20 cellular contexts compared by ENCODE assay signal in genomic region chr20:58103961-58104360, GRCh38.
A peak's percentile ranks its signal among the peaks of the same experiment; 100 is the strongest.
DNase-seq lines count a peak whose midpoint lies in the region; ATAC-seq and TF ChIP-seq lines count a peak whose summit lies in the region.
"Had no signal": no experiment of that assay in that cellular context is flagged by ENCODE, and none has a peak within 500 bp of the region (broad histone marks: within the 10 kb centered on the region; RNA-seq: fewer than 3 reads in every experiment).

No MANE protein-coding gene starts in this region.

- H3K4me2 ChIP-seq in neural progenitor cell: no peak overlapping the region
- H3K4me2 ChIP-seq: A549, GM23338 had no signal

- no peaks in the 10 kb centered on the region for H3K36me3 ChIP-seq in neural progenitor cell

- H3K27ac ChIP-seq in neural progenitor cell: no peak overlapping the region
- H3K27ac ChIP-seq: 22Rv1, C4-2B had no signal

- H3K4me1 ChIP-seq in neural progenitor cell: peaks cover 9% of the 10 kb centered on the region
- H3K4me1 ChIP-seq: A549 had no signal

- DNase-seq in activated CD8-positive, alpha-beta memory T cell treated with anti-CD3 and anti-CD28 coated beads for 24 hours: peak; percentile 28
- no peak for DNase-seq in activated CD8-positive, alpha-beta memory T cell treated with anti-CD3 and anti-CD28 coated beads, Interleukin-2, amount 10 ng/mL, durations not matched to agents 7 days and 5 days
- peak; percentile 21 for DNase-seq in ecto neural progenitor cell (ENCODE audit: low spot score)
- DNase-seq in lower leg skin (ENCODE audit: low spot score in 2 of 2): peak; percentile 10 to 37
- no peak for DNase-seq in neural progenitor cell (ENCODE audit: low spot score)
- no peak for DNase-seq in CD1c-positive myeloid dendritic cell (ENCODE audit: extremely low spot score)
- DNase-seq: AML-193; CD4-positive, alpha-beta memory T cell; DMS153; DMS79; GDM1; H7; HFFc6 had no signal

- TF ChIP-seq POLR2A in lower leg skin (IDR thresholded peaks at IDR 0.05): no peak

- no peak overlapping the region for H3K9ac ChIP-seq in neural progenitor cell

- intact Hi-C loops in lower leg skin (cut with DNase I; ENCODE audit: low total_unique reads): loop anchor here (10.0 kb wide), 1 partner anchor 449 kb away; no protein-coding TSS in a partner anchor

- no peaks in the 10 kb centered on the region for H4K20me1 ChIP-seq in neural progenitor cell (ENCODE audit: low read depth)

- no peaks in the 10 kb centered on the region for H3K79me2 ChIP-seq in neural progenitor cell (ENCODE audit: low read depth)

- ATAC-seq in activated CD8-positive, alpha-beta memory T cell treated with anti-CD3 and anti-CD28 coated beads, Interleukin-2, amount 10 ng/mL, durations not matched to agents 7 days and 5 days: no peak
- no peak for ATAC-seq in HG03342 (IDR thresholded peaks at IDR 0.05; ENCODE audit: unreplicated experiment)
- ATAC-seq: A549, GM23338, HCT116 had no signal

- H3K4me3 ChIP-seq in lower leg skin (ENCODE audit: low read depth, poor library complexity, severe bottlenecking): no peak overlapping the region
- H3K4me3 ChIP-seq in neural progenitor cell: no peak overlapping the region
- H3K4me3 ChIP-seq: A549, GM23338 had no signal

- H3K36me3 Mint-ChIP-seq in activated CD8-positive, alpha-beta memory T cell treated with anti-CD3 and anti-CD28 coated beads, Interleukin-2, amount 10 ng/mL, durations not matched to agents 7 days and 5 days: no peaks in the 10 kb centered on the region
- no peaks in the 10 kb centered on the region for H3K36me3 Mint-ChIP-seq in neural progenitor cell
- H3K36me3 Mint-ChIP-seq: CD4-positive, alpha-beta memory T cell; IgD-negative memory B cell had no signal

- H3K27me3 Mint-ChIP-seq in activated CD8-positive, alpha-beta memory T cell treated with anti-CD3 and anti-CD28 coated beads, Interleukin-2, amount 10 ng/mL, durations not matched to agents 7 days and 5 days: peaks cover 7% of the 10 kb centered on the region
- peaks cover 12% of the 10 kb centered on the region for H3K27me3 Mint-ChIP-seq in neural progenitor cell (ENCODE audit: insufficient read depth, low read depth)

- CTCF ChIA-PET in activated CD8-positive, alpha-beta memory T cell treated with anti-CD3 and anti-CD28 coated beads, Interleukin-2, amount 10 ng/mL, durations not matched to agents 7 days and 5 days (lab: Charles Lee): no interaction called here

- H3K4me3 Mint-ChIP-seq in activated CD8-positive, alpha-beta memory T cell treated with anti-CD3 and anti-CD28 coated beads, Interleukin-2, amount 10 ng/mL, durations not matched to agents 7 days and 5 days: no peak overlapping the region
- H3K4me3 Mint-ChIP-seq in neural progenitor cell: no peak overlapping the region
- H3K4me3 Mint-ChIP-seq: CD4-positive, alpha-beta memory T cell; GM23338; HFFc6; IgD-negative memory B cell had no signal

- H3K9me3 ChIP-seq in neural progenitor cell (ENCODE audit: low read depth): no peaks in the 10 kb centered on the region

- no peaks in the 10 kb centered on the region for H3K9me3 Mint-ChIP-seq in activated CD8-positive, alpha-beta memory T cell treated with anti-CD3 and anti-CD28 coated beads, Interleukin-2, amount 10 ng/mL, durations not matched to agents 7 days and 5 days (ENCODE audit: low read depth)
- peaks cover 10% of the 10 kb centered on the region for H3K9me3 Mint-ChIP-seq in neural progenitor cell

- no peaks in the 10 kb centered on the region for H3K4me1 Mint-ChIP-seq in activated CD8-positive, alpha-beta memory T cell treated with anti-CD3 and anti-CD28 coated beads, Interleukin-2, amount 10 ng/mL, durations not matched to agents 7 days and 5 days
- H3K4me1 Mint-ChIP-seq in neural progenitor cell: no peaks in the 10 kb centered on the region
- H3K4me1 Mint-ChIP-seq: CD4-positive, alpha-beta memory T cell; GM23338; IgD-negative memory B cell had no signal

- TF ChIP-seq CTCF in lower leg skin (IDR thresholded peaks at IDR 0.05) (no peak), neural progenitor cell (IDR thresholded peaks at IDR 0.05) (no peak)

- WGBS in lower leg skin, 2 donors: 90 to 92% methylated on average over 8 of the region's 8 CpGs

- H3F3A ChIP-seq in neural progenitor cell (ENCODE audit: low read depth): no peaks in the 10 kb centered on the region

- no peak overlapping the region for H3K27ac Mint-ChIP-seq in activated CD8-positive, alpha-beta memory T cell treated with anti-CD3 and anti-CD28 coated beads, Interleukin-2, amount 10 ng/mL, durations not matched to agents 7 days and 5 days
- H3K27ac Mint-ChIP-seq in neural progenitor cell: no peak overlapping the region
- H3K27ac Mint-ChIP-seq: CD4-positive, alpha-beta memory T cell; GM23338; HFFc6; IgD-negative memory B cell had no signal

- no peak overlapping the region for H2AFZ ChIP-seq in neural progenitor cell (replicated peaks)
- H2AFZ ChIP-seq: GM23338 had no signal

- no peaks in the 10 kb centered on the region for H3K27me3 ChIP-seq in neural progenitor cell

Comparison
In these comparisons a context has a peak if more than half of its experiments do, and no peak if none do; other contexts are left out.
1. DNase-seq: peak in activated CD8-positive, alpha-beta memory T cell treated with anti-CD3 and anti-CD28 coated beads for 24 hours (single experiment), ecto neural progenitor cell (single experiment) and lower leg skin (2 of 2); none in activated CD8-positive, alpha-beta memory T cell treated with anti-CD3 and anti-CD28 coated beads, Interleukin-2, amount 10 ng/mL, durations not matched to agents 7 days and 5 days (single experiment), neural progenitor cell (single experiment) and CD1c-positive myeloid dendritic cell (single experiment).